Comparison of ENCODE assay signal across 26 cellular contexts in the genomic region with DNA sequence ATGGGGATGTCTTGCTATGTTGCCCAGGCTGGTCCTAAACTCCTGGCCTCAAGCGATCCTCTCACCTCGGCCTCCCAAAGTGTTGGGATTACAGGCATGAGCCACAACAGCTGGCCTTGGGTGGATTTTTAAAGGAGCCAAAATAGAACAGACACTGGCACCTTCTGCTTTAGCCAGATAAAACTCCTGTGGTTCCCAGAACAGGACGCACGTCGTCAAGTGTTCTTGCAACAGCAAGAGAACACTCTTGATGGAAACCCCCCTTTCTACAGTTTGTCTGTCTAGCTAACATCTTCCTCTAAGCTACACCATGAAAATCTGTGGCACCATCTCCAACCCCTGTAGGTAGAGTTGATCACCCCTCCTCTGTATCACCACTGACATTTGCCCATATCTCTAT.
DNase-seq lines count a peak whose midpoint lies in the region; ATAC-seq, FAIRE-seq and TF ChIP-seq lines count a peak whose summit lies in the region.
"Had no signal": no experiment of that assay in that cellular context is flagged by ENCODE, and none has a peak within 500 bp of the region (broad histone marks: within the 10 kb centered on the region; RNA-seq: fewer than 3 reads in every experiment).

No MANE protein-coding gene starts in this region.

- peak overlapping the region; percentile 85 to 98 (median 97) for H3K27ac Mint-ChIP-seq in H9
- H3K27ac Mint-ChIP-seq: CD4-positive, alpha-beta memory T cell had no signal

- H3K9me3 Mint-ChIP-seq in H9: no peaks in the 10 kb centered on the region
- H3K9me3 Mint-ChIP-seq: CD4-positive, alpha-beta memory T cell had no signal

- H3K4me2 ChIP-seq in H9 (ENCODE audit: insufficient read depth, insufficient read length, low read length) (no peak overlapping the region), H1 (ENCODE audit: insufficient read depth in 1 of 2, low read depth in 2 of 2, low read length in 2 of 2) (peak overlapping the region in 1 of 2 experiments; percentile 46; a peak in 1 of 4 replicates)

- H2BK120ac ChIP-seq in H9 (ENCODE audit: low read depth, low read length, poor library complexity, severe bottlenecking) (no peak overlapping the region), H1 (replicated peaks; ENCODE audit: low read depth, low read length) (peak overlapping the region; percentile 74)

- H3K4me3 Mint-ChIP-seq in H9: 0 out of 5 replicates have a peak overlapping the region, but pooled peaks of 1 of the 2 experiments have one; percentile 0
- H3K4me3 Mint-ChIP-seq: CD4-positive, alpha-beta memory T cell had no signal

- H2BK5ac ChIP-seq in H9 (ENCODE audit: insufficient read length, low read length): no peak overlapping the region
- H2BK5ac ChIP-seq in H1 (ENCODE audit: low read depth, low read length): peak overlapping the region; percentile 88

- H2BK20ac ChIP-seq in H9 (ENCODE audit: low read depth, low read length, poor library complexity, severe bottlenecking): no peak overlapping the region
- H2BK20ac ChIP-seq in H1 (ENCODE audit: low read length): peak overlapping the region; percentile 99

- WGBS in H9 (ENCODE audit: extremely low coverage, insufficient read length, low lambda C conversion rate): no CpG with 5 or more reads among the region's 5 CpGs
- WGBS in H1 (ENCODE audit: extremely low coverage in 1 of 2, insufficient coverage in 1 of 2, insufficient read length in 1 of 2, insufficient replicate concordance in 2 of 2, low coverage in 1 of 2, low lambda C conversion rate in 2 of 2, missing lambda C conversion rate in 1 of 2), 2 experiments: 88% methylated on average over 5 of the region's 5 CpGs; no CpG with 5 or more reads in 1 of the 2 experiments

- 0 out of 7 replicates have a peak, but pooled peaks cover 0 to 4% (median 0%) of the 10 kb centered on the region in 3 experiments for H3K36me3 Mint-ChIP-seq in H9 (ENCODE audit: insufficient read depth in 1 of 3, low read depth in 3 of 3)
- H3K36me3 Mint-ChIP-seq: CD4-positive, alpha-beta memory T cell had no signal

- TF ChIP-seq POLR2A in H1 (IDR thresholded peaks at IDR 0.05; ENCODE audit: control extremely low read depth in 1 of 2, low read depth in 2 of 2, low read length in 2 of 2): no peak

- H3K4me3 ChIP-seq in HUES6 (ENCODE audit: low read depth, low read length): no peak overlapping the region
- peak overlapping the region in 1 of 4 experiments; percentile 43; a peak in 1 of 8 replicates for H3K4me3 ChIP-seq in H1 (ENCODE audit: extremely low read depth in 1 of 4, insufficient read depth in 2 of 4, low read depth in 3 of 4, low read length in 4 of 4)
- H3K4me3 ChIP-seq in iPS-18a (ENCODE audit: low read length): no peak overlapping the region

- no peak overlapping the region for H2BK12ac ChIP-seq in H9 (ENCODE audit: insufficient read length, low read depth, low read length)
- H2BK12ac ChIP-seq in H1 (ENCODE audit: low read depth, low read length): peak overlapping the region; percentile 98

- H3K18ac ChIP-seq in H9 (ENCODE audit: insufficient read length, low read depth, low read length) (no peak overlapping the region), H1 (ENCODE audit: extremely low read depth, low read length) (peak overlapping the region; percentile 89)

- H4K8ac ChIP-seq in H9 (replicated peaks; ENCODE audit: insufficient read length, low read depth, low read length): no peak overlapping the region
- no peak overlapping the region for H4K8ac ChIP-seq in H1 (ENCODE audit: extremely low read depth, insufficient read depth, low read length)

- no peak overlapping the region for H3K56ac ChIP-seq in H9 (ENCODE audit: insufficient read length, low read depth, low read length)
- no peak overlapping the region for H3K56ac ChIP-seq in H1 (replicated peaks; ENCODE audit: insufficient read length, low read depth, low read length)

- H3K79me2 ChIP-seq in H9 (ENCODE audit: insufficient read depth, low read length) (no peaks in the 10 kb centered on the region), H1 (ENCODE audit: control insufficient read depth in 1 of 2, insufficient read depth in 2 of 2, low read length in 2 of 2) (no peaks in the 10 kb centered on the region)

- H3K4me1 ChIP-seq in H9 (ENCODE audit: insufficient read depth, low read length) (peaks cover 27% of the 10 kb centered on the region; the same call in 1 of the 2 replicates), HUES6 (ENCODE audit: control insufficient read depth, insufficient read depth, low read length) (peaks cover 38% of the 10 kb centered on the region), H1 (replicated peaks in 1 of 4; ENCODE audit: control insufficient read depth in 3 of 4, insufficient read depth in 4 of 4, low read length in 3 of 4) (peaks cover 11 to 30% (median 22%) of the 10 kb centered on the region in 4 experiments; a peak in 6 of 7 replicates), iPS-18a (ENCODE audit: control insufficient read depth, low read depth, low read length) (peaks cover 45% of the 10 kb centered on the region)

- peak overlapping the region; percentile 90 for H3K27ac ChIP-seq in H9 (ENCODE audit: insufficient read length, low read depth, low read length)
- H3K27ac ChIP-seq in HUES6 (ENCODE audit: low read depth, low read length): peak overlapping the region; percentile 88
- peak overlapping the region; percentile 67 for H3K27ac ChIP-seq in H1 (ENCODE audit: low read depth, low read length)
- peak overlapping the region; percentile 30 for H3K27ac ChIP-seq in iPS-18a (ENCODE audit: low read length)
- H3K27ac ChIP-seq: HL-60 had no signal

- no peaks in the 10 kb centered on the region for H3K23me2 ChIP-seq in H9 (ENCODE audit: insufficient read length, low read depth, low read length, poor library complexity, severe bottlenecking)
- H3K23me2 ChIP-seq in H1 (ENCODE audit: low read depth, low read length): no peaks in the 10 kb centered on the region

- no peaks in the 10 kb centered on the region for H3K79me1 ChIP-seq in H9 (ENCODE audit: insufficient read depth, low read depth, low read length, poor library complexity, severe bottlenecking)
- H3K79me1 ChIP-seq in H1 (ENCODE audit: low read depth, low read length): no peaks in the 10 kb centered on the region

- H4K20me1 ChIP-seq in H9 (ENCODE audit: control insufficient read depth, insufficient read depth, insufficient read length): no peaks in the 10 kb centered on the region
- no peaks in the 10 kb centered on the region for H4K20me1 ChIP-seq in H1 (replicated peaks in 1 of 2; ENCODE audit: control insufficient read depth in 1 of 2, insufficient read depth in 2 of 2, low read length in 2 of 2)

- no peak for TF ChIP-seq EP300 in H1 (IDR thresholded peaks at IDR 0.05; ENCODE audit: borderline replicate concordance in 1 of 2, low read depth in 2 of 2, low read length in 2 of 2)

- H3T11ph ChIP-seq in H9 (ENCODE audit: low read length): no peak overlapping the region

- no peak overlapping the region for H3K4ac ChIP-seq in H9 (ENCODE audit: low read depth, low read length)
- peak overlapping the region; percentile 75 for H3K4ac ChIP-seq in H1 (replicated peaks; ENCODE audit: insufficient read length, low read depth, low read length)

- H4K91ac ChIP-seq in H9 (ENCODE audit: insufficient read length, low read depth, low read length): no peak overlapping the region
- H4K91ac ChIP-seq in H1 (replicated peaks; ENCODE audit: insufficient read length, low read length): peak overlapping the region; percentile 92

- POLR2A ChIA-PET in H1 (lab: Charles Lee; ENCODE audit: partially characterized antibody): interaction anchor here (1.2 kb wide), 1 partner anchor 335 kb away, joined by 3 read pairs; no protein-coding TSS in a partner anchor

- TF ChIP-seq RAD21 in H1 (IDR thresholded peaks at IDR 0.05 in 1 of 2, conservative IDR thresholded peaks at IDR 0.05 in 1 of 2; ENCODE audit: low read depth in 2 of 2, low read length in 2 of 2): no peak

- CTCF ChIA-PET in H1 (lab: Charles Lee; ENCODE audit: partially characterized antibody): interaction anchor here (1.0 kb wide), 1 partner anchor 13 kb away, joined by 3 read pairs; no protein-coding TSS in a partner anchor

- H4K5ac ChIP-seq in H9 (ENCODE audit: insufficient read length, low read depth, low read length): peak overlapping the region; percentile 15
- H4K5ac ChIP-seq in H1 (ENCODE audit: insufficient read length, low read depth, low read length): peak overlapping the region; percentile 34

- no peak for FAIRE-seq in H1 (lab: Jason Lieb, UNC)
- FAIRE-seq: GM18507 had no signal

- H2AFZ ChIP-seq in H9 (ENCODE audit: low read length) (no peak overlapping the region), H1 (ENCODE audit: low read length) (no peak overlapping the region)

- H3K27me3 ChIP-seq in H9 (ENCODE audit: insufficient read depth, low read length) (no peaks in the 10 kb centered on the region), HUES6 (ENCODE audit: control insufficient read depth, insufficient read depth, low read length) (no peaks in the 10 kb centered on the region), H1 (replicated peaks in 1 of 4; ENCODE audit: control insufficient read depth in 3 of 4, extremely low read depth in 1 of 4, insufficient read depth in 3 of 4, low read length in 3 of 4) (no peaks in the 10 kb centered on the region), iPS-18a (ENCODE audit: control insufficient read depth, insufficient read depth, low read length) (no peaks in the 10 kb centered on the region)

- no peaks in the 10 kb centered on the region for H3K27me3 Mint-ChIP-seq in H9 (ENCODE audit: low read depth)

- H3K9ac ChIP-seq in H9 (ENCODE audit: extremely low read depth, insufficient read length, low read length) (no peak overlapping the region), HUES6 (ENCODE audit: low read length) (no peak overlapping the region), H1 (replicated peaks in 1 of 4; ENCODE audit: extremely low read depth in 1 of 4, low read depth in 3 of 4, low read length in 3 of 4) (no peak overlapping the region), iPS-18a (ENCODE audit: low read length) (no peak overlapping the region)

- H3K4me1 Mint-ChIP-seq in H9: peaks cover 48 to 55% of the 10 kb centered on the region in 2 experiments
- H3K4me1 Mint-ChIP-seq: CD4-positive, alpha-beta memory T cell had no signal

- H3K23ac ChIP-seq in H9 (ENCODE audit: insufficient read length, low read depth, low read length) (no peak overlapping the region), H1 (ENCODE audit: insufficient read length) (no peak overlapping the region)

- TF ChIP-seq CTCF in H9 (conservative IDR thresholded peaks at IDR 0.05) (no peak), H1 (IDR thresholded peaks at IDR 0.05; ENCODE audit: control extremely low read depth in 1 of 3, insufficient read depth in 1 of 3, low read depth in 1 of 3, low read length in 3 of 3) (no peak)

- no peak overlapping the region for H2AK5ac ChIP-seq in H9 (ENCODE audit: insufficient read length, low read length)
- H2AK5ac ChIP-seq in H1 (ENCODE audit: low read depth, low read length): peak overlapping the region; percentile 96

- H3K14ac ChIP-seq in H9 (ENCODE audit: insufficient read depth, low read length): no peak overlapping the region
- H3K14ac ChIP-seq in H1 (ENCODE audit: insufficient read length): no peak overlapping the region

- no peak for ATAC-seq in GM18858 (IDR thresholded peaks at IDR 0.05; ENCODE audit: unreplicated experiment)
- no peak for ATAC-seq in GM19455 (IDR thresholded peaks at IDR 0.05; ENCODE audit: unreplicated experiment)
- ATAC-seq in HG03039 (IDR thresholded peaks at IDR 0.05; ENCODE audit: unreplicated experiment): no peak

- no peak overlapping the region for H2BK15ac ChIP-seq in H9 (ENCODE audit: low read depth, low read length)
- H2BK15ac ChIP-seq in H1 (ENCODE audit: low read length): no peak overlapping the region

- no peak for DNase-seq in H9
- DNase-seq in H1 (ENCODE audit: low read depth in 1 of 2, low spot score in 2 of 2): no peak
- no peak for DNase-seq in LoVo (ENCODE audit: low spot score)
- DNase-seq: C1 segment of cervical spinal cord; CD4-positive, alpha-beta memory T cell; COR-L47; DMS53; GOT3; KG1; MM.1S; NCI-H1092; NCI-H1417 treated with DMSO at 0.1 percent for 48 hours; NCI-H1694 treated with DMSO at 0.1 percent for 48 hours; NCI-H2081; NCI-H2171; NCI-H226; NCI-H510A; RPMI8226; SHP77 had no signal

- H3K9me3 ChIP-seq in H9 (ENCODE audit: control insufficient read depth, low read depth, low read length) (no peaks in the 10 kb centered on the region), HUES6 (ENCODE audit: control insufficient read depth, insufficient read depth, low read depth, low read length) (peaks cover 4% of the 10 kb centered on the region; the same call in 1 of the 2 replicates), H1 (ENCODE audit: insufficient read depth in 2 of 2, low read depth in 1 of 2, low read length in 1 of 2) (peaks cover 0 to 3% of the 10 kb centered on the region in 2 experiments; a peak in 1 of 4 replicates), iPS-18a (ENCODE audit: control insufficient read depth, low read depth, low read length) (no peaks in the 10 kb centered on the region)

- H3K36me3 ChIP-seq in HUES6 (ENCODE audit: control insufficient read depth, insufficient read depth, low read length): no peaks in the 10 kb centered on the region
- H3K36me3 ChIP-seq in H1 (ENCODE audit: control insufficient read depth in 2 of 4, insufficient read depth in 4 of 4, low read length in 3 of 4): no peaks in the 10 kb centered on the region
- H3K36me3 ChIP-seq in iPS-18a (ENCODE audit: control insufficient read depth, low read depth, low read length): no peaks in the 10 kb centered on the region

Comparison
In these comparisons a context has a peak if more than half of its experiments do, and no peak if none do; other contexts are left out.
1. H3K27ac ChIP-seq: peak in every context shown above with its lines; median percentile 90 in H9; 88 in HUES6; 67 in H1; 30 in iPS-18a.